ENCODE assay signal across 29 cellular contexts in the genomic region with DNA sequence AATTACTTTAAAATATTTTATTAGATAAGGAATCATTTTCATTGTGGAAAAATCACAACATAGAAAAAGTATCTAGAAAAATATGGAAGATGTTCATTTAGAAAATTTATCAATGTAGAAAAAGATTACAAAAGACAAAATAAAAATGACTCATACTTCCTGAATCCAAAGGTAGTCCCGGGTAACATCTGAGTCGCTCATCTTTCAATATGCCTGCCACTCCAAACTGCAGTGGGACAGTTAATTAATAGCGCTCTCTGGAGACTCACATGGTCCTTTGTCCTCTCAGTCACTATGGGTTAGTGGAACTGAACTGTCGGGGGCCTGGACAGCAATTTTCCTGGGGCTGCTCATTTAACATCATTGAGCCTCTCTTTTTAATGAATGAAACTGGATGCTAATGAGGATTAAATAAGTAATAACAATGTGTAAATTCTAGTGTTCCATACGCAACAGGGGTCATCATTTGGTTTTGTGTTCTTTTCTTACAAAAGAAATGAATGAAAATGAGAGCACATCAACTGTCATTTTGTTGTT.
DNase-seq lines count a peak whose midpoint lies in the region; ATAC-seq and TF ChIP-seq lines count a peak whose summit lies in the region.
"Had no signal": no experiment of that assay in that cellular context is flagged by ENCODE, and none has a peak within 500 bp of the region (broad histone marks: within the 10 kb centered on the region; RNA-seq: fewer than 3 reads in every experiment).

No MANE protein-coding gene starts in this region.

- no peaks in the 10 kb centered on the region for H3K27me3 ChIP-seq in spleen (replicated peaks in 1 of 7)
- H3K27me3 ChIP-seq: esophagus muscularis mucosa, hepatocyte, upper lobe of right lung had no signal

- CTCF ChIA-PET in T-cell (lab: Charles Lee), result no interaction called here

- no peak for DNase-seq in activated naive CD8-positive, alpha-beta T cell treated with anti-CD3 and anti-CD28 coated beads, Interleukin-2, amount 50 U/mL, for 24 hours
- DNase-seq in NCI-H1930 (lab: John Stamatoyannopoulos, UW), result peak; percentile 87 to 89
- DNase-seq in dermis blood vessel endothelial cell, result peak; percentile 10
- peak; percentile 52 for DNase-seq in retina
- no peak for DNase-seq in T-cell
- DNase-seq in spleen, result no peak
- no peak for DNase-seq in T-helper 1 cell
- DNase-seq: activated CD4-positive, alpha-beta T cell treated with anti-CD3 and anti-CD28 coated beads for 1 hour; activated CD8-positive, alpha-beta T cell treated with anti-CD3 and anti-CD28 coated beads, Interleukin-2, amount 10 ng/mL, durations not matched to agents 7 days and 5 days; activated gamma-delta T cell treated with Interleukin-2 at 50 U/mL for 16 hours; DMS79; effector memory CD4-positive, alpha-beta T cell; left ventricle myocardium inferior; midbrain; naive thymus-derived CD8-positive, alpha-beta T cell; NCI-H1105; NCI-H2029; NCI-H226; NCI-H82; SHP77 treated with DMSO at 0.1 percent for 48 hours; stimulated activated CD4-positive, alpha-beta T cell treated with anti-CD3 and anti-CD28 coated beads, Interleukin-2, amount 100 ng/mL, for 48 hours; substantia nigra; upper lobe of right lung had no signal

- H3K9me3 ChIP-seq in spleen, result no peaks in the 10 kb centered on the region
- H3K9me3 ChIP-seq: esophagus muscularis mucosa, left ventricle myocardium inferior, upper lobe of right lung had no signal

- TF ChIP-seq POLR2A in spleen (IDR thresholded peaks at IDR 0.05), result no peak

- intact Hi-C loops in spleen (cut with DNase I; ENCODE audit: low total_unique reads), result loop anchor here (10.0 kb wide), 1 partner anchor 160 kb away; no protein-coding TSS in a partner anchor

- H3K36me3 Mint-ChIP-seq in activated naive CD8-positive, alpha-beta T cell, result peaks cover 14% of the 10 kb centered on the region
- H3K36me3 Mint-ChIP-seq in activated naive CD8-positive, alpha-beta T cell treated with anti-CD3 and anti-CD28 coated beads, Interleukin-2, amount 50 U/mL, for 24 hours (ENCODE audit: low read depth), result peaks cover 45% of the 10 kb centered on the region
- peaks cover 60% of the 10 kb centered on the region for H3K36me3 Mint-ChIP-seq in T-cell

- 80 to 90% (median 83%) methylated on average over 5 of the region's 5 CpGs for WGBS in spleen, 5 donors

- H3K4me3 Mint-ChIP-seq in activated naive CD8-positive, alpha-beta T cell, result no peak overlapping the region
- H3K4me3 Mint-ChIP-seq in activated naive CD8-positive, alpha-beta T cell treated with anti-CD3 and anti-CD28 coated beads, Interleukin-2, amount 50 U/mL, for 24 hours, result no peak overlapping the region
- H3K4me3 Mint-ChIP-seq in T-cell, result no peak overlapping the region
- H3K4me3 Mint-ChIP-seq: activated CD8-positive, alpha-beta T cell treated with anti-CD3 and anti-CD28 coated beads, Interleukin-2, amount 10 ng/mL, durations not matched to agents 7 days and 5 days; B cell; brain; naive thymus-derived CD8-positive, alpha-beta T cell; stimulated activated effector memory CD8-positive, alpha-beta T cell treated with anti-CD3 and anti-CD28 coated beads, Interleukin-12 subunit alpha, Interleukin-12 subunit beta, amount 100 ng/mL, for 72 hours had no signal

- H3K4me1 Mint-ChIP-seq in activated naive CD8-positive, alpha-beta T cell (ENCODE audit: low read depth), result no peaks in the 10 kb centered on the region
- H3K4me1 Mint-ChIP-seq in activated naive CD8-positive, alpha-beta T cell treated with anti-CD3 and anti-CD28 coated beads, Interleukin-2, amount 50 U/mL, for 24 hours, result no peaks in the 10 kb centered on the region
- H3K4me1 Mint-ChIP-seq in T-cell, result no peaks in the 10 kb centered on the region
- H3K4me1 Mint-ChIP-seq: B cell; naive thymus-derived CD8-positive, alpha-beta T cell; stimulated activated effector memory CD8-positive, alpha-beta T cell treated with anti-CD3 and anti-CD28 coated beads, Interleukin-12 subunit alpha, Interleukin-12 subunit beta, amount 100 ng/mL, for 72 hours had no signal

- no peak for TF ChIP-seq CTCF in spleen (IDR thresholded peaks at IDR 0.05 in 8 of 11, conservative IDR thresholded peaks at IDR 0.05 in 3 of 11)

- no peak overlapping the region for H3K4me3 ChIP-seq in spleen
- H3K4me3 ChIP-seq: esophagus muscularis mucosa, hepatocyte, left ventricle myocardium inferior, upper lobe of right lung had no signal

- POLR2A ChIA-PET in T-cell (lab: Charles Lee), result interaction anchor here in 1 of 2 donors (0.6 kb wide), 1 partner anchor 77 kb away, joined by 3 read pairs; no protein-coding TSS in a partner anchor

- H3K27ac ChIP-seq in spleen, result no peak overlapping the region
- H3K27ac ChIP-seq: esophagus muscularis mucosa, hepatocyte, left ventricle myocardium inferior, upper lobe of right lung had no signal

- ATAC-seq in activated naive CD8-positive, alpha-beta T cell treated with anti-CD3 and anti-CD28 coated beads, Interleukin-2, amount 50 U/mL, for 24 hours, result no peak
- ATAC-seq in T-cell (replicated peaks in 1 of 4), result no peak
- ATAC-seq: activated CD8-positive, alpha-beta T cell treated with anti-CD3 and anti-CD28 coated beads, Interleukin-2, amount 10 ng/mL, durations not matched to agents 7 days and 5 days; naive thymus-derived CD8-positive, alpha-beta T cell; stimulated activated effector memory CD8-positive, alpha-beta T cell treated with anti-CD3 and anti-CD28 coated beads, Interleukin-12 subunit alpha, Interleukin-12 subunit beta, amount 100 ng/mL, for 72 hours; upper lobe of right lung had no signal

- H3K9me3 Mint-ChIP-seq in activated naive CD8-positive, alpha-beta T cell (ENCODE audit: low read depth), result no peaks in the 10 kb centered on the region
- no peaks in the 10 kb centered on the region for H3K9me3 Mint-ChIP-seq in activated naive CD8-positive, alpha-beta T cell treated with anti-CD3 and anti-CD28 coated beads, Interleukin-2, amount 50 U/mL, for 24 hours
- H3K9me3 Mint-ChIP-seq in T-cell, result no peaks in the 10 kb centered on the region
- H3K9me3 Mint-ChIP-seq: brain; naive thymus-derived CD8-positive, alpha-beta T cell; stimulated activated effector memory CD8-positive, alpha-beta T cell treated with anti-CD3 and anti-CD28 coated beads, Interleukin-12 subunit alpha, Interleukin-12 subunit beta, amount 100 ng/mL, for 72 hours had no signal

- no peaks in the 10 kb centered on the region for H3K4me1 ChIP-seq in spleen
- H3K4me1 ChIP-seq: esophagus muscularis mucosa, left ventricle myocardium inferior, upper lobe of right lung had no signal

- H3K27me3 Mint-ChIP-seq in activated naive CD8-positive, alpha-beta T cell, result no peaks in the 10 kb centered on the region
- no peaks in the 10 kb centered on the region for H3K27me3 Mint-ChIP-seq in activated naive CD8-positive, alpha-beta T cell treated with anti-CD3 and anti-CD28 coated beads, Interleukin-2, amount 50 U/mL, for 24 hours
- H3K27me3 Mint-ChIP-seq in T-cell, result no peaks in the 10 kb centered on the region
- H3K27me3 Mint-ChIP-seq: B cell; brain; naive thymus-derived CD8-positive, alpha-beta T cell had no signal

- peaks cover 3 to 100% (median 72%) of the 10 kb centered on the region in 6 donors for H3K36me3 ChIP-seq in spleen

- H3K27ac Mint-ChIP-seq in activated naive CD8-positive, alpha-beta T cell, result peak overlapping the region; percentile 4
- no peak overlapping the region for H3K27ac Mint-ChIP-seq in activated naive CD8-positive, alpha-beta T cell treated with anti-CD3 and anti-CD28 coated beads, Interleukin-2, amount 50 U/mL, for 24 hours
- H3K27ac Mint-ChIP-seq in T-cell, result peak overlapping the region in 1 of 2 donors; percentile 39
- H3K27ac Mint-ChIP-seq: activated CD8-positive, alpha-beta T cell treated with anti-CD3 and anti-CD28 coated beads, Interleukin-2, amount 10 ng/mL, durations not matched to agents 7 days and 5 days; B cell; stimulated activated effector memory CD8-positive, alpha-beta T cell treated with anti-CD3 and anti-CD28 coated beads, Interleukin-12 subunit alpha, Interleukin-12 subunit beta, amount 100 ng/mL, for 72 hours had no signal

Comparison
In these comparisons a context has a peak if more than half of its experiments do, and no peak if none do; other contexts are left out.
1. DNase-seq: peak in NCI-H1930 (2 of 2), dermis blood vessel endothelial cell (single experiment) and retina (single experiment); none in activated naive CD8-positive, alpha-beta T cell treated with anti-CD3 and anti-CD28 coated beads, Interleukin-2, amount 50 U/mL, for 24 hours (single experiment), T-cell (0 of 34), spleen (single experiment) and T-helper 1 cell (0 of 5).